In genomic region chr6:152270301-152270925, GRCh38 we compare ENCODE assay signal across 12 cellular contexts.
A peak's percentile ranks its signal among the peaks of the same experiment; 100 is the strongest.
DNase-seq lines count a peak whose midpoint lies in the region; ATAC-seq and TF ChIP-seq lines count a peak whose summit lies in the region.
"Had no signal": no experiment of that assay in that cellular context is flagged by ENCODE, and none has a peak within 500 bp of the region (broad histone marks: within the 10 kb centered on the region; RNA-seq: fewer than 3 reads in every experiment).

No MANE protein-coding gene starts in this region.

- ATAC-seq in HG02884 (IDR thresholded peaks at IDR 0.05; ENCODE audit: unreplicated experiment): no peak
- ATAC-seq in HG03196 (IDR thresholded peaks at IDR 0.05; ENCODE audit: unreplicated experiment): no peak

- H3K9ac ChIP-seq in adipocyte (ENCODE audit: low read length): no peak overlapping the region

- peaks cover 25% of the 10 kb centered on the region for H3K36me3 ChIP-seq in adipocyte (ENCODE audit: control insufficient read depth, insufficient read depth, low read length, severe bottlenecking)
- peaks cover 4 to 6% (median 4%) of the 10 kb centered on the region in 3 donors for H3K36me3 ChIP-seq in tibial artery

- no peak for TF ChIP-seq CTCF in tibial artery (IDR thresholded peaks at IDR 0.05)

- peaks cover 60% of the 10 kb centered on the region for H3K4me1 ChIP-seq in adipocyte (ENCODE audit: control insufficient read depth, insufficient read depth, low read length)
- H3K4me1 ChIP-seq in tibial artery: peaks cover 5 to 98% (median 48%) of the 10 kb centered on the region in 4 donors

- H3K9me3 ChIP-seq in adipocyte (ENCODE audit: control insufficient read depth, low read length): no peaks in the 10 kb centered on the region
- no peaks in the 10 kb centered on the region for H3K9me3 ChIP-seq in tibial artery
- H3K9me3 ChIP-seq: SJCRH30 had no signal

- DNase-seq in activated naive CD4-positive, alpha-beta T cell treated with anti-CD3 and anti-CD28 coated beads, Interleukin-2, amount 10 ng/mL, durations not matched to agents 7 days and 5 days: no peak
- DNase-seq in adipocyte (ENCODE audit: low read depth): peak; percentile 45
- peak; percentile 32 for DNase-seq in hepatic stellate cell (ENCODE audit: low spot score)
- DNase-seq in tibial artery: no peak
- no peak for DNase-seq in activated CD4-positive, alpha-beta memory T cell treated with anti-CD3 and anti-CD28 coated beads for 36 hours
- DNase-seq: activated naive CD8-positive, alpha-beta T cell treated with anti-CD3 and anti-CD28 coated beads, Interleukin-2, amount 10 ng/mL, durations not matched to agents 7 days and 5 days; NCI-H2171 treated with DMSO at 0.1 percent for 48 hours; retina; SJCRH30 had no signal

- no peaks in the 10 kb centered on the region for H3K27me3 Mint-ChIP-seq in activated naive CD4-positive, alpha-beta T cell treated with anti-CD3 and anti-CD28 coated beads, Interleukin-2, amount 50 U/mL, for 24 hours
- H3K27me3 Mint-ChIP-seq in activated naive CD4-positive, alpha-beta T cell treated with anti-CD3 and anti-CD28 coated beads, Interleukin-2, amount 10 ng/mL, durations not matched to agents 7 days and 5 days: no peaks in the 10 kb centered on the region
- no peaks in the 10 kb centered on the region for H3K27me3 Mint-ChIP-seq in activated CD4-positive, alpha-beta memory T cell treated with anti-CD3 and anti-CD28 coated beads for 36 hours
- H3K27me3 Mint-ChIP-seq: activated naive CD8-positive, alpha-beta T cell treated with anti-CD3 and anti-CD28 coated beads, Interleukin-2, amount 10 ng/mL, durations not matched to agents 7 days and 5 days had no signal

- no peaks in the 10 kb centered on the region for H3K4me1 Mint-ChIP-seq in activated naive CD4-positive, alpha-beta T cell treated with anti-CD3 and anti-CD28 coated beads, Interleukin-2, amount 50 U/mL, for 24 hours
- H3K4me1 Mint-ChIP-seq in activated naive CD4-positive, alpha-beta T cell treated with anti-CD3 and anti-CD28 coated beads, Interleukin-2, amount 10 ng/mL, durations not matched to agents 7 days and 5 days: peaks cover 3% of the 10 kb centered on the region
- peaks cover 16% of the 10 kb centered on the region for H3K4me1 Mint-ChIP-seq in activated CD4-positive, alpha-beta memory T cell treated with anti-CD3 and anti-CD28 coated beads for 36 hours (ENCODE audit: low read depth)

- CTCF ChIA-PET in activated naive CD4-positive, alpha-beta T cell treated with anti-CD3 and anti-CD28 coated beads, Interleukin-2, amount 10 ng/mL, durations not matched to agents 7 days and 5 days (lab: Charles Lee): interaction anchor here (1.1 to 2.7 kb wide), 3 partner anchors 68 to 580 kb away, joined by 4 to 14 read pairs (median 7); no protein-coding TSS in a partner anchor
- CTCF ChIA-PET in activated CD4-positive, alpha-beta memory T cell treated with anti-CD3 and anti-CD28 coated beads for 36 hours (lab: Charles Lee): interaction anchor here (0.6 to 2.5 kb wide), 6 partner anchors 12 to 594 kb away, joined by 3 to 10 read pairs (median 4); no protein-coding TSS in a partner anchor

- H3K36me3 Mint-ChIP-seq in activated naive CD4-positive, alpha-beta T cell treated with anti-CD3 and anti-CD28 coated beads, Interleukin-2, amount 50 U/mL, for 24 hours: peaks cover 5% of the 10 kb centered on the region
- H3K36me3 Mint-ChIP-seq in activated naive CD4-positive, alpha-beta T cell treated with anti-CD3 and anti-CD28 coated beads, Interleukin-2, amount 10 ng/mL, durations not matched to agents 7 days and 5 days: peaks cover 30% of the 10 kb centered on the region
- peaks cover 17% of the 10 kb centered on the region for H3K36me3 Mint-ChIP-seq in activated CD4-positive, alpha-beta memory T cell treated with anti-CD3 and anti-CD28 coated beads for 36 hours

- H3K27ac ChIP-seq in tibial artery: peak overlapping the region; percentile 59 to 62
- H3K27ac ChIP-seq: SJCRH30 had no signal

- POLR2A ChIA-PET in activated CD4-positive, alpha-beta memory T cell treated with anti-CD3 and anti-CD28 coated beads for 36 hours (lab: Charles Lee): no interaction called here

- H3K4me3 Mint-ChIP-seq in activated naive CD4-positive, alpha-beta T cell treated with anti-CD3 and anti-CD28 coated beads, Interleukin-2, amount 50 U/mL, for 24 hours: no peak overlapping the region
- H3K4me3 Mint-ChIP-seq in activated naive CD4-positive, alpha-beta T cell treated with anti-CD3 and anti-CD28 coated beads, Interleukin-2, amount 10 ng/mL, durations not matched to agents 7 days and 5 days: no peak overlapping the region
- no peak overlapping the region for H3K4me3 Mint-ChIP-seq in activated CD4-positive, alpha-beta memory T cell treated with anti-CD3 and anti-CD28 coated beads for 36 hours
- H3K4me3 Mint-ChIP-seq: activated naive CD8-positive, alpha-beta T cell treated with anti-CD3 and anti-CD28 coated beads, Interleukin-2, amount 10 ng/mL, durations not matched to agents 7 days and 5 days had no signal

- intact Hi-C loops in tibial artery (cut with DNase I; ENCODE audit: low total_unique reads): no loop called here
- intact Hi-C loops in activated CD4-positive, alpha-beta memory T cell treated with anti-CD3 and anti-CD28 coated beads for 36 hours (cut with micrococcal nuclease): no loop called here

- peak overlapping the region; percentile 68 for H3K27ac Mint-ChIP-seq in activated naive CD4-positive, alpha-beta T cell treated with anti-CD3 and anti-CD28 coated beads, Interleukin-2, amount 50 U/mL, for 24 hours
- H3K27ac Mint-ChIP-seq in activated naive CD4-positive, alpha-beta T cell treated with anti-CD3 and anti-CD28 coated beads, Interleukin-2, amount 10 ng/mL, durations not matched to agents 7 days and 5 days: no peak overlapping the region
- H3K27ac Mint-ChIP-seq in activated CD4-positive, alpha-beta memory T cell treated with anti-CD3 and anti-CD28 coated beads for 36 hours: no peak overlapping the region
- H3K27ac Mint-ChIP-seq: activated naive CD8-positive, alpha-beta T cell treated with anti-CD3 and anti-CD28 coated beads, Interleukin-2, amount 10 ng/mL, durations not matched to agents 7 days and 5 days had no signal

- H3K4me3 ChIP-seq in adipocyte (ENCODE audit: low read length) (no peak overlapping the region), tibial artery (no peak overlapping the region)
- H3K4me3 ChIP-seq: SJCRH30 had no signal

- no peaks in the 10 kb centered on the region for H3K27me3 ChIP-seq in adipocyte (replicated peaks; ENCODE audit: control insufficient read depth, insufficient read depth, low read length)
- H3K27me3 ChIP-seq in tibial artery: no peaks in the 10 kb centered on the region
- H3K27me3 ChIP-seq: SJCRH30 had no signal

- H3K9me3 Mint-ChIP-seq in activated naive CD4-positive, alpha-beta T cell treated with anti-CD3 and anti-CD28 coated beads, Interleukin-2, amount 50 U/mL, for 24 hours: no peaks in the 10 kb centered on the region
- no peaks in the 10 kb centered on the region for H3K9me3 Mint-ChIP-seq in activated naive CD4-positive, alpha-beta T cell treated with anti-CD3 and anti-CD28 coated beads, Interleukin-2, amount 10 ng/mL, durations not matched to agents 7 days and 5 days
- no peaks in the 10 kb centered on the region for H3K9me3 Mint-ChIP-seq in activated CD4-positive, alpha-beta memory T cell treated with anti-CD3 and anti-CD28 coated beads for 36 hours
- H3K9me3 Mint-ChIP-seq: activated naive CD8-positive, alpha-beta T cell treated with anti-CD3 and anti-CD28 coated beads, Interleukin-2, amount 10 ng/mL, durations not matched to agents 7 days and 5 days had no signal

Comparison
In these comparisons a context has a peak if more than half of its experiments do, and no peak if none do; other contexts are left out.
1. DNase-seq: peak in adipocyte (single experiment) and hepatic stellate cell (single experiment); none in activated naive CD4-positive, alpha-beta T cell treated with anti-CD3 and anti-CD28 coated beads, Interleukin-2, amount 10 ng/mL, durations not matched to agents 7 days and 5 days (single experiment), tibial artery (0 of 2) and activated CD4-positive, alpha-beta memory T cell treated with anti-CD3 and anti-CD28 coated beads for 36 hours (single experiment).